Comparison of ENCODE assay signal across 1 cellular context in genomic region chr10:109783286-109783685, GRCh38.
TF ChIP-seq lines count a peak whose summit lies in the region.

No MANE protein-coding gene starts in this region.

TF ChIP-seq in WTC11, 78 proteins besides CTCF, POLR2A, EP300 and RAD21 (continued from another document):
- no peak for TF ChIP-seq ZBTB21 (CRISPR knock-in tag; IDR thresholded peaks at IDR 0.05; ENCODE audit: borderline replicate concordance)
- TF ChIP-seq ZNF232 (CRISPR knock-in tag; IDR thresholded peaks at IDR 0.05) = no peak
- no peak for TF ChIP-seq ZNF138 (CRISPR knock-in tag; conservative IDR thresholded peaks at IDR 0.05)
- TF ChIP-seq, protein P1, sequence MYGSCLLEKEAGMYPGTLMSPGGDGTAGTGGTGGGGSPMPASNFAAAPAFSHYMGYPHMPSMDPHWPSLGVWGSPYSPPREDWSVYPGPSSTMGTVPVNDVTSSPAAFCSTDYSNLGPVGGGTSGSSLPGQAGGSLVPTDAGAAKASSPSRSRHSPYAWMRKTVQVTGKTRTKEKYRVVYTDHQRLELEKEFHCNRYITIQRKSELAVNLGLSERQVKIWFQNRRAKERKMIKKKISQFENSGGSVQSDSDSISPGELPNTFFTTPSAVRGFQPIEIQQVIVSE (CRISPR knock-in tag; IDR thresholded peaks at IDR 0.05; ENCODE audit: borderline replicate concordance) = no peak
- TF ChIP-seq PRRX2 (CRISPR knock-in tag; IDR thresholded peaks at IDR 0.05) = no peak
- no peak for TF ChIP-seq ZNF671 (CRISPR knock-in tag; IDR thresholded peaks at IDR 0.05)
- TF ChIP-seq GABPB1 (CRISPR knock-in tag; IDR thresholded peaks at IDR 0.05) = no peak
- TF ChIP-seq, protein P2, sequence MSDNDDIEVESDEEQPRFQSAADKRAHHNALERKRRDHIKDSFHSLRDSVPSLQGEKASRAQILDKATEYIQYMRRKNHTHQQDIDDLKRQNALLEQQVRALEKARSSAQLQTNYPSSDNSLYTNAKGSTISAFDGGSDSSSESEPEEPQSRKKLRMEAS (CRISPR knock-in tag; IDR thresholded peaks at IDR 0.05) = no peak
- TF ChIP-seq, protein P3, sequence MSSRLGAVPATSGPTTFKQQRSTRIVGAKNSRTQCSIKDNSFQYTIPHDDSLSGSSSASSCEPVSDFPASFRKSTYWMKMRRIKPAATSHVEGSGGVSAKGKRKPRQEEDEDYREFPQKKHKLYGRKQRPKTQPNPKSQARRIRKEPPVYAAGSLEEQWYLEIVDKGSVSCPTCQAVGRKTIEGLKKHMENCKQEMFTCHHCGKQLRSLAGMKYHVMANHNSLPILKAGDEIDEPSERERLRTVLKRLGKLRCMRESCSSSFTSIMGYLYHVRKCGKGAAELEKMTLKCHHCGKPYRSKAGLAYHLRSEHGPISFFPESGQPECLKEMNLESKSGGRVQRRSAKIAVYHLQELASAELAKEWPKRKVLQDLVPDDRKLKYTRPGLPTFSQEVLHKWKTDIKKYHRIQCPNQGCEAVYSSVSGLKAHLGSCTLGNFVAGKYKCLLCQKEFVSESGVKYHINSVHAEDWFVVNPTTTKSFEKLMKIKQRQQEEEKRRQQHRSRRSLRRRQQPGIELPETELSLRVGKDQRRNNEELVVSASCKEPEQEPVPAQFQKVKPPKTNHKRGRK (CRISPR knock-in tag; IDR thresholded peaks at IDR 0.05; ENCODE audit: borderline replicate concordance) = no peak
- TF ChIP-seq AR (CRISPR knock-in tag; IDR thresholded peaks at IDR 0.05) = no peak
- no peak for TF ChIP-seq ZNF396 (CRISPR knock-in tag; IDR thresholded peaks at IDR 0.05; ENCODE audit: borderline replicate concordance)
- no peak for TF ChIP-seq IRF2 (CRISPR knock-in tag; IDR thresholded peaks at IDR 0.05; ENCODE audit: borderline replicate concordance, low read depth)
